34 cellular contexts compared by ENCODE assay signal in the genomic region with DNA sequence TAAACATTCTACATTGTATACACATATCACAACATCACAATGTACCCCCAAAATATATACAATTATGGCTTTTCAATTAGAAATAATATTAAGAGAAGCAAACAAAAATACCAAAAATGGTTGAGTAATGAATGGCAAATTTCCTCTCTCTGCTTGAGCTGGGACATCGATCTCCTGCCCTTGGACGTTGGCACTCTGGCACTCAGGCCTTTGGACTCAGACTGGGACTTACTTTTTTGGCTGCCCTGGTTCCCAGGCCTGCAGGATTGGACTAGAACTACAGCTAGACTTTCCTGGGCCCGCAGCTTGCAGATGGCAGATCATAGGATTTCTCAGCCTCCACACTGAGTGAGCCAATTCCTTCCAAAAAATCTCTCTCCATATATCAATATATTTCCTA. TPM values are rescaled to one million over a fixed set of nuclear protein-coding genes. Genes with fewer than 3 reads are reported as not detected.
"Had no signal": no experiment of that assay in that cellular context is flagged by ENCODE, and none has a peak within 500 bp of the region (broad histone marks: within the 10 kb centered on the region; RNA-seq: fewer than 3 reads in every experiment).

No MANE protein-coding gene starts in this region.

- H3K9me3 Mint-ChIP-seq: natural killer cell; neural progenitor cell; stimulated activated memory B cell treated with anti-CD40 and anti-IgM and Interleukin-4, amounts not matched to agents 10 μg/mL and 1 μg/mL and 100 μg/mL, for 72 hours; stimulated activated naive CD8-positive, alpha-beta T cell treated with anti-CD3 and anti-CD28 coated beads, Interleukin-15, amount 100 ng/mL, for 72 hours; type B pancreatic cell had no signal

- H3K9ac ChIP-seq: neural progenitor cell, parathyroid adenoma had no signal

- H3K4me1 ChIP-seq: neural progenitor cell, parathyroid adenoma, psoas muscle, spleen, testis, uterus had no signal

- H3K27me3 ChIP-seq: neural progenitor cell, ovary, suprapubic skin, testis, tibial artery, transverse colon, upper lobe of right lung, uterus had no signal

- H3K9me3 ChIP-seq: ovary, psoas muscle, spleen, suprapubic skin, testis, tibial artery, transverse colon, upper lobe of right lung, uterus had no signal

- H3K36me3 ChIP-seq: neural progenitor cell, ovary, spleen, suprapubic skin, tibial artery, transverse colon, upper lobe of right lung, uterus had no signal

- H3K4me3 ChIP-seq: neural progenitor cell, ovary, psoas muscle, skin epidermis, smooth muscle cell, spleen, suprapubic skin, testis, tibial artery, transverse colon, upper lobe of right lung, uterus had no signal

- ATAC-seq: natural killer cell; psoas muscle; right cardiac atrium; sciatic nerve; stimulated activated memory B cell treated with anti-CD40 and anti-IgM and Interleukin-4, amounts not matched to agents 10 μg/mL and 1 μg/mL and 100 μg/mL, for 72 hours; stimulated activated naive CD8-positive, alpha-beta T cell treated with anti-CD3 and anti-CD28 coated beads, Interleukin-15, amount 100 ng/mL, for 72 hours; stimulated activated naive CD8-positive, alpha-beta T cell treated with anti-CD3 and anti-CD28 coated beads, Interleukin-15, Interleukin-2, amounts not matched to agents 100 U/mL and 50 U/mL, for 24 hours; upper lobe of right lung had no signal

- H3K4me1 Mint-ChIP-seq: natural killer cell; stimulated activated memory B cell treated with anti-CD40 and anti-IgM and Interleukin-4, amounts not matched to agents 10 μg/mL and 1 μg/mL and 100 μg/mL, for 72 hours; stimulated activated naive CD8-positive, alpha-beta T cell treated with anti-CD3 and anti-CD28 coated beads, Interleukin-15, amount 100 ng/mL, for 72 hours had no signal

- H3K27ac Mint-ChIP-seq: natural killer cell; nephron; neural progenitor cell; progenitor cell of endocrine pancreas; stimulated activated memory B cell treated with anti-CD40 and anti-IgM and Interleukin-4, amounts not matched to agents 10 μg/mL and 1 μg/mL and 100 μg/mL, for 72 hours; stimulated activated naive CD8-positive, alpha-beta T cell treated with anti-CD3 and anti-CD28 coated beads, Interleukin-15, amount 100 ng/mL, for 72 hours; type B pancreatic cell had no signal

- H3K36me3 Mint-ChIP-seq: natural killer cell; neural progenitor cell; stimulated activated memory B cell treated with anti-CD40 and anti-IgM and Interleukin-4, amounts not matched to agents 10 μg/mL and 1 μg/mL and 100 μg/mL, for 72 hours; type B pancreatic cell had no signal

- DNase-seq: natural killer cell; occipital lobe; ovary; posterior cingulate gyrus; psoas muscle; right cardiac atrium; spleen; stimulated activated CD4-positive, alpha-beta T cell treated with anti-CD3 and anti-CD28 coated beads, Interleukin-12 subunit alpha, Interleukin-12 subunit beta, amount 100 ng/mL, for 4 hours; stimulated activated CD4-positive, alpha-beta T cell treated with anti-CD3 and anti-CD28 coated beads, Interleukin-1b, Interleukin-23, amount 100 ng/mL, for 48 hours; stimulated activated CD4-positive, alpha-beta T cell treated with anti-CD3 and anti-CD28 coated beads, Interleukin-4, amount 100 ng/mL, for 1 hour; stimulated activated CD4-positive, alpha-beta T cell treated with anti-CD3 and anti-CD28 coated beads, Interleukin-4, amount 100 ng/mL, for 4 hours; stimulated activated CD8-positive, alpha-beta memory T cell treated with anti-CD3 and anti-CD28 coated beads, Interleukin-4, amount 100 ng/mL, for 48 hours; stimulated activated naive CD4-positive, alpha-beta T cell; stimulated activated naive CD8-positive, alpha-beta T cell treated with anti-CD3 and anti-CD28 coated beads, Interleukin-15, amount 100 ng/mL, for 72 hours; stimulated activated naive CD8-positive, alpha-beta T cell treated with anti-CD3 and anti-CD28 coated beads, Interleukin-15, Interleukin-2, amounts not matched to agents 100 U/mL and 50 U/mL, for 24 hours; substantia nigra; testis; tibial artery; transverse colon; upper lobe of right lung; uterus had no signal

- H3K27me3 Mint-ChIP-seq: stimulated activated memory B cell treated with anti-CD40 and anti-IgM and Interleukin-4, amounts not matched to agents 10 μg/mL and 1 μg/mL and 100 μg/mL, for 72 hours; stimulated activated naive CD8-positive, alpha-beta T cell treated with anti-CD3 and anti-CD28 coated beads, Interleukin-15, amount 100 ng/mL, for 72 hours had no signal

- H3K27ac ChIP-seq: neural progenitor cell, ovary, parathyroid adenoma, psoas muscle, skin epidermis, spleen, suprapubic skin, testis, tibial artery, transverse colon, upper lobe of right lung, uterus had no signal

- H3K4me3 Mint-ChIP-seq: natural killer cell; nephron; neural progenitor cell; stimulated activated memory B cell treated with anti-CD40 and anti-IgM and Interleukin-4, amounts not matched to agents 10 μg/mL and 1 μg/mL and 100 μg/mL, for 72 hours; stimulated activated naive CD8-positive, alpha-beta T cell treated with anti-CD3 and anti-CD28 coated beads, Interleukin-15, amount 100 ng/mL, for 72 hours; type B pancreatic cell had no signal

RNA-seq across cellular contexts. Expression of gene KCNK16, which starts 52.9 kb away (rescaled TPM):
- total RNA-seq: natural killer cell, occipital lobe, osteoblast, ovary, psoas muscle, renal cortical epithelial cell, right cardiac atrium, sciatic nerve, smooth muscle cell, spleen, suprapubic skin, testis, transverse colon, upper lobe of right lung, urinary bladder, uterus had no signal
